16 cellular contexts compared by ENCODE assay signal in the genomic region with DNA sequence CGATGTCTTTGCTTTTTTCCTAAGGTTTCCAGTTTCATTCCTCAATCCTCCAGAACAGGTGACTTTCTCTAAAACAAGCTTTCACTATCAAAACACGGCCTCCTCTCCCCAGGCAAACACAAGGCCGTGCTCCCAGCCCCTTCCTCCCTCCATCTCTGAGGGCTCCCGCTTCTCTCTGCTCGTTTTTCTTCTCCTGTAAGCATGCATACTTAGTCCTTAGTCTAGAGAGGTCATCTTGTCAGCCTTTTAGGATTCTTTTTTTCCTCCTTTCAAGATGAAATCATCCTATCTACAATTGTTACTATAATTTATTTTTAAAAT.
"Had no signal": no experiment of that assay in that cellular context is flagged by ENCODE, and none has a peak within 500 bp of the region (broad histone marks: within the 10 kb centered on the region; RNA-seq: fewer than 3 reads in every experiment).

No MANE protein-coding gene starts in this region.

- H3K9me3 ChIP-seq: esophagus squamous epithelium, prostate gland, right atrium auricular region, transverse colon, vagina had no signal

- H3K4me1 ChIP-seq: esophagus squamous epithelium, prostate gland, right atrium auricular region, vagina had no signal

- H3K27ac Mint-ChIP-seq: activated naive CD8-positive, alpha-beta T cell treated with anti-CD3 and anti-CD28 coated beads for 36 hours; mesothelial cell of epicardium; T-helper 1 cell treated with Interleukin-12 subunit alpha and Interleukin-12 subunit beta and Interleukin-4 antibody, amounts not matched to agents 30 μg/mL and 1 μg/mL, for 36 hours had no signal

- H3K4me3 ChIP-seq: esophagus squamous epithelium, lung, prostate gland, right atrium auricular region, transverse colon, vagina had no signal

- H3K27ac ChIP-seq: esophagus squamous epithelium, prostate gland, right atrium auricular region, transverse colon, vagina had no signal

- H3K4me1 Mint-ChIP-seq: activated naive CD8-positive, alpha-beta T cell treated with anti-CD3 and anti-CD28 coated beads for 36 hours; mesothelial cell of epicardium had no signal

- ATAC-seq: activated CD4-positive, CD25-positive, alpha-beta regulatory T cell treated with anti-CD3 and anti-CD28 coated beads, Interleukin-2, amount 50 U/mL, for 24 hours; left cardiac atrium; stimulated activated naive CD8-positive, alpha-beta T cell treated with anti-CD3 and anti-CD28 coated beads, Interleukin-15, Interleukin-2, amounts not matched to agents 100 U/mL and 50 U/mL, for 24 hours had no signal

- H3K27me3 Mint-ChIP-seq: activated naive CD8-positive, alpha-beta T cell treated with anti-CD3 and anti-CD28 coated beads for 36 hours had no signal

- H3K9me3 Mint-ChIP-seq: activated naive CD8-positive, alpha-beta T cell treated with anti-CD3 and anti-CD28 coated beads for 36 hours; mesothelial cell of epicardium; T-helper 1 cell treated with Interleukin-12 subunit alpha and Interleukin-12 subunit beta and Interleukin-4 antibody, amounts not matched to agents 30 μg/mL and 1 μg/mL, for 36 hours had no signal

- DNase-seq: activated gamma-delta T cell treated with Interleukin-2 at 50 U/mL for 16 hours; activated naive CD8-positive, alpha-beta T cell treated with anti-CD3 and anti-CD28 coated beads for 36 hours; amniotic stem cell; effector CD8-positive, alpha-beta T cell; esophagus squamous epithelium; left cardiac atrium; stimulated activated CD4-positive, alpha-beta T cell treated with anti-CD3 and anti-CD28 coated beads, Interleukin-2, amount 100 ng/mL, for 24 hours; stimulated activated naive CD8-positive, alpha-beta T cell treated with anti-CD3 and anti-CD28 coated beads, Interleukin-15, Interleukin-2, amounts not matched to agents 100 U/mL and 50 U/mL, for 24 hours; transverse colon had no signal

- H3K4me3 Mint-ChIP-seq: activated naive CD8-positive, alpha-beta T cell treated with anti-CD3 and anti-CD28 coated beads for 36 hours; mesothelial cell of epicardium; T-helper 1 cell treated with Interleukin-12 subunit alpha and Interleukin-12 subunit beta and Interleukin-4 antibody, amounts not matched to agents 30 μg/mL and 1 μg/mL, for 36 hours had no signal

- H3K27me3 ChIP-seq: esophagus squamous epithelium, right atrium auricular region, transverse colon, vagina had no signal
